23 cellular contexts compared by ENCODE assay signal in genomic region chr7:159019111-159019510, GRCh38.
DNase-seq lines count a peak whose midpoint lies in the region; TF ChIP-seq lines count a peak whose summit lies in the region.
"Had no signal": no experiment of that assay in that cellular context is flagged by ENCODE, and none has a peak within 500 bp of the region (broad histone marks: within the 10 kb centered on the region; RNA-seq: fewer than 3 reads in every experiment).

No MANE protein-coding gene starts in this region.

- no peak for TF ChIP-seq POLR2A in Peyer's patch (IDR thresholded peaks at IDR 0.05)

- H3K4me1 ChIP-seq in Peyer's patch: peaks cover 0 to 8% (median 2%) of the 10 kb centered on the region in 4 donors
- H3K4me1 ChIP-seq: colonic mucosa had no signal

- H3K4me3 ChIP-seq in Peyer's patch: no peak overlapping the region
- H3K4me3 ChIP-seq: colonic mucosa, skin epidermis, tibial nerve had no signal

- no peaks in the 10 kb centered on the region for H3K27me3 ChIP-seq in Peyer's patch
- H3K27me3 ChIP-seq: colonic mucosa, tibial nerve had no signal

- no peak for TF ChIP-seq RAD21 in Ishikawa (IDR thresholded peaks at IDR 0.05; ENCODE audit: low read depth)

- no peaks in the 10 kb centered on the region for H3K9me3 ChIP-seq in Peyer's patch
- H3K9me3 ChIP-seq: colonic mucosa, tibial nerve had no signal

- no peak for TF ChIP-seq EP300 in Ishikawa (IDR thresholded peaks at IDR 0.05; ENCODE audit: borderline replicate concordance)

- H3K4me3 Mint-ChIP-seq in activated naive CD4-positive, alpha-beta T cell treated with anti-CD3 and anti-CD28 coated beads, Interleukin-2, amount 50 U/mL, for 24 hours: no peak overlapping the region
- no peak overlapping the region for H3K4me3 Mint-ChIP-seq in activated T-helper 1 cell treated with anti-CD3 and anti-CD28 coated beads, Interleukin-12 subunit alpha, Interleukin-12 subunit beta, Interleukin-2, Interleukin-4 antibody, amounts not matched to agents 30 ng/mL and 10 ng/mL and 1 ng/mL, durations not matched to agents 14 hours and 24 hours and 36 hours
- H3K4me3 Mint-ChIP-seq in glutamatergic neuron (ENCODE audit: unreplicated experiment): no peak overlapping the region
- H3K4me3 Mint-ChIP-seq: activated T-cell treated with anti-CD3 and anti-CD28 coated beads, Interleukin-2, amount 50 U/mL, for 4 hours; nephron progenitor cell; T-helper 17 cell had no signal

- H3K36me3 Mint-ChIP-seq in activated naive CD4-positive, alpha-beta T cell treated with anti-CD3 and anti-CD28 coated beads, Interleukin-2, amount 50 U/mL, for 24 hours: no peaks in the 10 kb centered on the region
- no peaks in the 10 kb centered on the region for H3K36me3 Mint-ChIP-seq in activated T-helper 1 cell treated with anti-CD3 and anti-CD28 coated beads, Interleukin-12 subunit alpha, Interleukin-12 subunit beta, Interleukin-2, Interleukin-4 antibody, amounts not matched to agents 30 ng/mL and 10 ng/mL and 1 ng/mL, durations not matched to agents 14 hours and 24 hours and 36 hours (ENCODE audit: low read depth)
- no peaks in the 10 kb centered on the region for H3K36me3 Mint-ChIP-seq in glutamatergic neuron (ENCODE audit: unreplicated experiment)

- no peak overlapping the region for H3K27ac ChIP-seq in Peyer's patch
- H3K27ac ChIP-seq: colonic mucosa, skin epidermis, tibial nerve had no signal

- DNase-seq in activated naive CD4-positive, alpha-beta T cell treated with anti-CD3 and anti-CD28 coated beads, Interleukin-2, amount 50 U/mL, for 16 hours: no peak
- DNase-seq in activated T-helper 1 cell treated with anti-CD3 and anti-CD28 coated beads, Interleukin-12 subunit alpha, Interleukin-12 subunit beta, Interleukin-2, Interleukin-4 antibody, amounts not matched to agents 30 ng/mL and 10 ng/mL and 1 ng/mL, durations not matched to agents 14 hours and 24 hours and 36 hours (ENCODE audit: low spot score): no peak
- DNase-seq in putamen (ENCODE audit: low spot score) (peak; percentile 45), Peyer's patch (no peak), NCI-H446 (lab: John Stamatoyannopoulos, UW) (no peak), glutamatergic neuron (no peak)
- DNase-seq: activated T-cell treated with anti-CD3 and anti-CD28 coated beads, Interleukin-2, amount 50 U/mL, for 4 hours; colonic mucosa; H7; Karpas-422; midbrain; NCI-H1092 treated with DMSO at 0.1 percent for 48 hours; NCI-H2081 treated with DMSO at 0.1 percent for 48 hours; NCI-H526 treated with DMSO at 0.1 percent for 48 hours; nephron progenitor cell; stimulated activated CD4-positive, alpha-beta T cell treated with anti-CD3 and anti-CD28 coated beads, Interleukin-2, amount 100 ng/mL, for 24 hours; stimulated activated naive CD4-positive, alpha-beta T cell; T-helper 17 cell had no signal

- intact Hi-C loops in activated T-helper 1 cell treated with anti-CD3 and anti-CD28 coated beads, Interleukin-12 subunit alpha, Interleukin-12 subunit beta, Interleukin-2, Interleukin-4 antibody, amounts not matched to agents 30 ng/mL and 10 ng/mL and 1 ng/mL, durations not matched to agents 14 hours and 24 hours and 36 hours (cut with micrococcal nuclease): no loop called here

- H3K9me3 Mint-ChIP-seq in activated naive CD4-positive, alpha-beta T cell treated with anti-CD3 and anti-CD28 coated beads, Interleukin-2, amount 50 U/mL, for 24 hours: no peaks in the 10 kb centered on the region
- no peaks in the 10 kb centered on the region for H3K9me3 Mint-ChIP-seq in activated T-helper 1 cell treated with anti-CD3 and anti-CD28 coated beads, Interleukin-12 subunit alpha, Interleukin-12 subunit beta, Interleukin-2, Interleukin-4 antibody, amounts not matched to agents 30 ng/mL and 10 ng/mL and 1 ng/mL, durations not matched to agents 14 hours and 24 hours and 36 hours
- peaks cover 8% of the 10 kb centered on the region for H3K9me3 Mint-ChIP-seq in glutamatergic neuron (ENCODE audit: unreplicated experiment)
- H3K9me3 Mint-ChIP-seq: activated T-cell treated with anti-CD3 and anti-CD28 coated beads, Interleukin-2, amount 50 U/mL, for 4 hours; nephron progenitor cell had no signal

- TF ChIP-seq CTCF in Peyer's patch (IDR thresholded peaks at IDR 0.05) (no peak), glutamatergic neuron (IDR thresholded peaks at IDR 0.05; ENCODE audit: partially characterized antibody, unreplicated experiment) (no peak)

- peak overlapping the region; percentile 9 for H3K27ac Mint-ChIP-seq in activated naive CD4-positive, alpha-beta T cell treated with anti-CD3 and anti-CD28 coated beads, Interleukin-2, amount 50 U/mL, for 24 hours
- peak overlapping the region; percentile 49 for H3K27ac Mint-ChIP-seq in activated T-helper 1 cell treated with anti-CD3 and anti-CD28 coated beads, Interleukin-12 subunit alpha, Interleukin-12 subunit beta, Interleukin-2, Interleukin-4 antibody, amounts not matched to agents 30 ng/mL and 10 ng/mL and 1 ng/mL, durations not matched to agents 14 hours and 24 hours and 36 hours
- no peak overlapping the region for H3K27ac Mint-ChIP-seq in glutamatergic neuron (ENCODE audit: unreplicated experiment)
- H3K27ac Mint-ChIP-seq: nephron progenitor cell, progenitor cell of endocrine pancreas, T-helper 17 cell had no signal

- peaks cover 11% of the 10 kb centered on the region for H3K4me1 Mint-ChIP-seq in activated naive CD4-positive, alpha-beta T cell treated with anti-CD3 and anti-CD28 coated beads, Interleukin-2, amount 50 U/mL, for 24 hours
- H3K4me1 Mint-ChIP-seq in activated T-helper 1 cell treated with anti-CD3 and anti-CD28 coated beads, Interleukin-12 subunit alpha, Interleukin-12 subunit beta, Interleukin-2, Interleukin-4 antibody, amounts not matched to agents 30 ng/mL and 10 ng/mL and 1 ng/mL, durations not matched to agents 14 hours and 24 hours and 36 hours (ENCODE audit: low read depth): peaks cover 14% of the 10 kb centered on the region
- H3K4me1 Mint-ChIP-seq in glutamatergic neuron (ENCODE audit: low read depth, unreplicated experiment): peaks cover 4% of the 10 kb centered on the region

- peaks cover 3% of the 10 kb centered on the region for H3K27me3 Mint-ChIP-seq in activated naive CD4-positive, alpha-beta T cell treated with anti-CD3 and anti-CD28 coated beads, Interleukin-2, amount 50 U/mL, for 24 hours
- peaks cover 5% of the 10 kb centered on the region for H3K27me3 Mint-ChIP-seq in activated T-helper 1 cell treated with anti-CD3 and anti-CD28 coated beads, Interleukin-12 subunit alpha, Interleukin-12 subunit beta, Interleukin-2, Interleukin-4 antibody, amounts not matched to agents 30 ng/mL and 10 ng/mL and 1 ng/mL, durations not matched to agents 14 hours and 24 hours and 36 hours (ENCODE audit: insufficient read depth)
- peaks cover 3% of the 10 kb centered on the region for H3K27me3 Mint-ChIP-seq in glutamatergic neuron (ENCODE audit: unreplicated experiment)
- H3K27me3 Mint-ChIP-seq: progenitor cell of endocrine pancreas had no signal

- H3K36me3 ChIP-seq in Peyer's patch: no peaks in the 10 kb centered on the region
- H3K36me3 ChIP-seq: colonic mucosa, tibial nerve had no signal

TF ChIP-seq in Ishikawa, 13 proteins besides CTCF, POLR2A, EP300 and RAD21:
- no peak for TF ChIP-seq USF1 (IDR thresholded peaks at IDR 0.05)
- TF ChIP-seq EGR1 (IDR thresholded peaks at IDR 0.05): 0 out of 2 replicates have a peak, but pooled peaks have one; percentile 61
- no peak for TF ChIP-seq TEAD4 (IDR thresholded peaks at IDR 0.05)
- no peak for TF ChIP-seq FOXM1 (IDR thresholded peaks at IDR 0.05; ENCODE audit: borderline replicate concordance, low read depth)
- no peak for TF ChIP-seq TAF1 (IDR thresholded peaks at IDR 0.05; ENCODE audit: low read depth)
- TF ChIP-seq MAX (IDR thresholded peaks at IDR 0.05): no peak
- TF ChIP-seq NFIC (IDR thresholded peaks at IDR 0.05): peak; percentile 58
TF ChIP-seq in Ishikawa: peak in this region for 2.
